10 cellular contexts compared by ENCODE assay signal in the genomic region with DNA sequence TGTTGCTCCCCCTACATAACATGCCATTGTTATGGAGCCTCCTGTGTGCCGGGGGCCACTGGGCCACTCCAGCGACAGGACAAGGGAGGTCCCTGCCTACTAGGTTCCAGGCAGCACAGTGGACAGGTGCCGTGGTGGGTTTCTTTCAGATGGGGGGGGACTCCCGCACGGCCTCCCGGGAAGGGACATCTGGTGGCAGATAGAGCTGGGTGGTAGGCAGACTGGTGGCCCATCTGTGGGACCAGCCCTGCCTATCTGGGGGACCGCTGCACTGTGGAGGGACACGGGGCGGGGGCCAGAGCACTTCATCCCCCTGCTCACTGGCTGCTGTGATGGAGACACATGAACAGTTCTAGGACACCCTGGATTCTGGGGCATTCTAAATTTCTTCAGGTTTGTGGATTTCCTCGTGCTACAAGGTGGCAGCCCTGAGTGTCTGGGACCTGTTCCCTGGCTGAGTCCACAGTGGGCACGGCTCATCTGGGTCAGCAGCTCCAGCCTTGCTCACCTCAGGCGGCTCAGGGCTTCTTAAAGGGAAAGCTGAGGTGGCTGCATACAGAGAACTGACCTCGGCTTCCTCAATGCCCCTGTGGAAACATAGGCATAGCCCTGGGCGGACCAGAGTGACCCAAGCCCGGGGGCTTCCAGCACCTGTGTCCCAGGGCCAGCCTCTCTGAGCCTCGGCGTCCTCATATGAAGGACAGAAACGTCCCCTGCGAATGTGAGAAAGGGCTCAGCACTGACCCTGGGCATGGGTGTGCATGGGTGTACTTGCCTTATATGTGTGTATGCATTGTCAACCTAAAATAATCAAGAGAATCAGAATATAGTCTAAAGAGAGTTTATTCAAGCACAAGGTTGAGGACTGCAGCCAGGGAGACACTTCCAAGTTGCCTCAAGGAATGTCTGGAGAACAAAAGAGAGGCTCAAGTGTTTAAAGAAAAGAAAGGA. TPM values are rescaled to one million over a fixed set of nuclear protein-coding genes. Genes with fewer than 3 reads are reported as not detected.
DNase-seq lines count a peak whose midpoint lies in the region; ATAC-seq and TF ChIP-seq lines count a peak whose summit lies in the region.
"Had no signal": no experiment of that assay in that cellular context is flagged by ENCODE, and none has a peak within 500 bp of the region (broad histone marks: within the 10 kb centered on the region; RNA-seq: fewer than 3 reads in every experiment).

No MANE protein-coding gene starts in this region.

- H3K4me2 ChIP-seq in mesendoderm (ENCODE audit: low read length), result no peak overlapping the region

- peaks cover 46% of the 10 kb centered on the region for H3K4me1 ChIP-seq in upper lobe of right lung
- no peaks in the 10 kb centered on the region for H3K4me1 ChIP-seq in mesendoderm (ENCODE audit: control insufficient read depth, low read depth, low read length)

- no peak overlapping the region for H4K8ac ChIP-seq in mesendoderm (ENCODE audit: low read depth, low read length)

- peaks cover 44% of the 10 kb centered on the region for H3K36me3 Mint-ChIP-seq in activated naive CD4-positive, alpha-beta T cell treated with anti-CD3 and anti-CD28 coated beads for 36 hours (ENCODE audit: low read depth)
- peaks cover 88% of the 10 kb centered on the region for H3K36me3 Mint-ChIP-seq in activated T-helper 17 cell treated with anti-CD3 and anti-CD28 coated beads, Interleukin-2, amount 50 U/mL, for 72 hours (ENCODE audit: low read depth)
- H3K36me3 Mint-ChIP-seq in memory B cell, result peaks cover 7% of the 10 kb centered on the region

- peak overlapping the region; percentile 100 for H3K27ac Mint-ChIP-seq in activated naive CD4-positive, alpha-beta T cell treated with anti-CD3 and anti-CD28 coated beads for 36 hours
- H3K27ac Mint-ChIP-seq in activated T-helper 17 cell treated with anti-CD3 and anti-CD28 coated beads, Interleukin-2, amount 50 U/mL, for 72 hours, result peak overlapping the region; percentile 94
- H3K27ac Mint-ChIP-seq in memory B cell, result peak overlapping the region; percentile 84

- H4K5ac ChIP-seq in mesendoderm (ENCODE audit: low read length), result no peak overlapping the region

- peaks cover 78% of the 10 kb centered on the region for H3K4me1 Mint-ChIP-seq in activated naive CD4-positive, alpha-beta T cell treated with anti-CD3 and anti-CD28 coated beads for 36 hours (ENCODE audit: low read depth)
- H3K4me1 Mint-ChIP-seq in activated T-helper 17 cell treated with anti-CD3 and anti-CD28 coated beads, Interleukin-2, amount 50 U/mL, for 72 hours, result peaks cover 48% of the 10 kb centered on the region
- H3K4me1 Mint-ChIP-seq in memory B cell, result peaks cover 70% of the 10 kb centered on the region

- no peaks in the 10 kb centered on the region for H3K9me3 ChIP-seq in upper lobe of right lung

- no peak overlapping the region for H2BK5ac ChIP-seq in mesendoderm (ENCODE audit: low read length)

- H2BK120ac ChIP-seq in mesendoderm (ENCODE audit: low read depth, low read length), result no peak overlapping the region

- no peak overlapping the region for H3K23ac ChIP-seq in mesendoderm (ENCODE audit: low read length)

- no peak overlapping the region for H3K9ac ChIP-seq in mesendoderm (ENCODE audit: low read length)

- H3K4me3 Mint-ChIP-seq in activated naive CD4-positive, alpha-beta T cell treated with anti-CD3 and anti-CD28 coated beads for 36 hours, result peak overlapping the region; percentile 99
- H3K4me3 Mint-ChIP-seq in activated T-helper 17 cell treated with anti-CD3 and anti-CD28 coated beads, Interleukin-2, amount 50 U/mL, for 72 hours, result peak overlapping the region; percentile 86
- H3K4me3 Mint-ChIP-seq in memory B cell, result no peak overlapping the region

- WGBS in mesendoderm (ENCODE audit: extremely low coverage, insufficient coverage, low lambda C conversion rate), result no CpG with 5 or more reads among the region's 19 CpGs

- H3K27me3 ChIP-seq in upper lobe of right lung (no peaks in the 10 kb centered on the region), mesendoderm (ENCODE audit: insufficient read depth, low read length, poor library complexity) (no peaks in the 10 kb centered on the region)

- TF ChIP-seq CTCF in upper lobe of right lung (IDR thresholded peaks at IDR 0.05), result no peak

- H3K36me3 ChIP-seq in upper lobe of right lung (no peaks in the 10 kb centered on the region), mesendoderm (ENCODE audit: control insufficient read depth, insufficient read depth, low read length) (no peaks in the 10 kb centered on the region)

- intact Hi-C loops in activated naive CD4-positive, alpha-beta T cell treated with anti-CD3 and anti-CD28 coated beads for 36 hours (cut with micrococcal nuclease), result loop anchor here (1.0 to 2.0 kb wide), 3 partner anchors 19 to 165 kb away; partner anchors contain the start of gene NINJ1
- intact Hi-C loops in upper lobe of right lung (cut with DNase I), result no loop called here

- no peak overlapping the region for H3K56ac ChIP-seq in mesendoderm (ENCODE audit: low read length)

- no peaks in the 10 kb centered on the region for H3K27me3 Mint-ChIP-seq in activated naive CD4-positive, alpha-beta T cell treated with anti-CD3 and anti-CD28 coated beads for 36 hours (ENCODE audit: low read depth)
- H3K27me3 Mint-ChIP-seq in activated T-helper 17 cell treated with anti-CD3 and anti-CD28 coated beads, Interleukin-2, amount 50 U/mL, for 72 hours, result no peaks in the 10 kb centered on the region
- no peaks in the 10 kb centered on the region for H3K27me3 Mint-ChIP-seq in memory B cell

- H3K27ac ChIP-seq in upper lobe of right lung, result peak overlapping the region; percentile 60
- H3K27ac ChIP-seq in mesendoderm (ENCODE audit: low read depth, low read length), result no peak overlapping the region

- H3K4ac ChIP-seq in mesendoderm (ENCODE audit: low read depth, low read length), result no peak overlapping the region

- no peaks in the 10 kb centered on the region for H3K9me3 Mint-ChIP-seq in activated naive CD4-positive, alpha-beta T cell treated with anti-CD3 and anti-CD28 coated beads for 36 hours
- H3K9me3 Mint-ChIP-seq in activated T-helper 17 cell treated with anti-CD3 and anti-CD28 coated beads, Interleukin-2, amount 50 U/mL, for 72 hours, result no peaks in the 10 kb centered on the region
- H3K9me3 Mint-ChIP-seq in memory B cell, result no peaks in the 10 kb centered on the region

- no peak overlapping the region for H3K4me3 ChIP-seq in upper lobe of right lung
- no peak overlapping the region for H3K4me3 ChIP-seq in mesendoderm (ENCODE audit: low read length)
- H3K4me3 ChIP-seq: skin epidermis had no signal

- peak; percentile 3 for ATAC-seq in activated T-helper 17 cell treated with anti-CD3 and anti-CD28 coated beads, Interleukin-2, amount 50 U/mL, for 72 hours (replicated peaks)
- ATAC-seq in memory B cell (ENCODE audit: low read depth), result no peak
- peak; percentile 4 for ATAC-seq in upper lobe of right lung
- ATAC-seq in HG03565 (IDR thresholded peaks at IDR 0.05; ENCODE audit: unreplicated experiment), result no peak

- CTCF ChIA-PET in activated naive CD4-positive, alpha-beta T cell treated with anti-CD3 and anti-CD28 coated beads for 36 hours (lab: Charles Lee), result interaction anchor here (1.0 kb wide), 1 partner anchor 117 kb away, joined by 4 read pairs; no protein-coding TSS in a partner anchor

- H3K18ac ChIP-seq in mesendoderm (ENCODE audit: low read length), result no peak overlapping the region

- TF ChIP-seq POLR2A in erythroblast (IDR thresholded peaks at IDR 0.05; ENCODE audit: low read length), result no peak

- DNase-seq in activated naive CD4-positive, alpha-beta T cell treated with anti-CD3 and anti-CD28 coated beads for 36 hours, result no peak
- no peak for DNase-seq in activated naive CD4-positive, alpha-beta T cell (lab: John Stamatoyannopoulos, UW)
- DNase-seq in memory B cell (ENCODE audit: low spot score in 2 of 2) (no peak), upper lobe of right lung (peak; percentile 63), mesendoderm (no peak), erythroblast (lab: John Stamatoyannopoulos, UW) (no peak)
- DNase-seq: MM.1S had no signal

- no peaks in the 10 kb centered on the region for H3K79me2 ChIP-seq in mesendoderm (ENCODE audit: control insufficient read depth, insufficient read depth, low read length)

- no peak overlapping the region for H2BK15ac ChIP-seq in mesendoderm (replicated peaks; ENCODE audit: low read depth)

- no peaks in the 10 kb centered on the region for H3K79me1 ChIP-seq in mesendoderm (ENCODE audit: low read length)

- H2AK5ac ChIP-seq in mesendoderm (ENCODE audit: low read length), result no peak overlapping the region

RNA-seq across cellular contexts. Expression of gene FGD3, which starts 22.5 kb away (rescaled TPM):
- total RNA-seq in activated naive CD4-positive, alpha-beta T cell treated with anti-CD3 and anti-CD28 coated beads for 36 hours, result 10 to 100 TPM; 57.7 to 58.8 TPM
- total RNA-seq in activated T-helper 17 cell treated with anti-CD3 and anti-CD28 coated beads, Interleukin-2, amount 50 U/mL, for 72 hours, result 10 to 100 TPM; 70.6 to 80.2 TPM
- total RNA-seq in upper lobe of right lung, result 21.6 TPM
- 0.29 TPM for polyA plus RNA-seq in mesendoderm (2013, experiment 1 of 2)
- polyA plus RNA-seq in mesendoderm (2013, experiment 2 of 2), result 0.34 TPM

Comparison
In these comparisons a context has a peak if more than half of its experiments do, and no peak if none do; other contexts are left out.
1. ATAC-seq: peak in activated T-helper 17 cell treated with anti-CD3 and anti-CD28 coated beads, Interleukin-2, amount 50 U/mL, for 72 hours (single experiment) and upper lobe of right lung (single experiment); none in memory B cell (single experiment) and HG03565 (single experiment).
2. Peak in every context shown above with its lines, with median percentiles within 50 percentile points of each other: H3K27ac Mint-ChIP-seq.